16 cellular contexts compared by ENCODE assay signal in the genomic region with DNA sequence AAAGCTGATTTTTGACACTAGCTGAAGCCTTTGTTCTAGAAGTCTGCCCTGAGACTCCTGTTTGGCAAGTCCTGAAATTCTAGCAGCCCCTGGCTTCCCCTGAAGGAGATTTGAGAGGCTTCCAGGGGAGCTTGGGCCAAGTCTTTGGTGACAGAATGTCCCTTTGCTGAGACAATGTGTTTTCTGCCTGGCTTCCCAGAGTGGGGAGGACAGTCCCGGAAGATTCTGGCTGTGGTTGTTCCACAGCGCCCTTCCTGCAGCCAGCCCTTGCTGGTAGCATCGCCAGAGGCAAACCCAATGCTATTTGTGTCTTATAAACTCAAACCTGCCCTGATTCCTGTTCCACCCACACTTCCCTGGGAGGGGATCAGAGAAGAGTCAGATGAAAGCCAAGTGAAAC. TPM values are rescaled to one million over a fixed set of nuclear protein-coding genes. Genes with fewer than 3 reads are reported as not detected.
DNase-seq lines count a peak whose midpoint lies in the region; ATAC-seq, FAIRE-seq and TF ChIP-seq lines count a peak whose summit lies in the region.
"Had no signal": no experiment of that assay in that cellular context is flagged by ENCODE, and none has a peak within 500 bp of the region (broad histone marks: within the 10 kb centered on the region; RNA-seq: fewer than 3 reads in every experiment).

No MANE protein-coding gene starts in this region.

- no peak overlapping the region for H2AFZ ChIP-seq in H1 (ENCODE audit: low read length)
- H2AFZ ChIP-seq in neural progenitor cell (replicated peaks): peak overlapping the region; percentile 5

- H3K9ac ChIP-seq in SK-N-MC (ENCODE audit: insufficient read length) (no peak overlapping the region), H1 (replicated peaks in 1 of 4; ENCODE audit: extremely low read depth in 1 of 4, low read depth in 3 of 4, low read length in 3 of 4) (no peak overlapping the region), neural progenitor cell (no peak overlapping the region)

- no peak overlapping the region for H2AK5ac ChIP-seq in H1 (ENCODE audit: low read depth, low read length)

- POLR2A ChIA-PET in A549 (lab: Yijun Ruan, JAX): no interaction called here
- POLR2A ChIA-PET in H1 (lab: Charles Lee; ENCODE audit: partially characterized antibody): no interaction called here

- H3K36me3 ChIP-seq in SK-N-MC (ENCODE audit: insufficient read depth, low read length) (no peaks in the 10 kb centered on the region), H1 (ENCODE audit: control insufficient read depth in 2 of 4, insufficient read depth in 4 of 4, low read length in 3 of 4) (no peaks in the 10 kb centered on the region), neural progenitor cell (no peaks in the 10 kb centered on the region), testis (ENCODE audit: low read depth, missing control alignments) (no peaks in the 10 kb centered on the region), ascending aorta (no peaks in the 10 kb centered on the region)
- H3K36me3 ChIP-seq: MG63 had no signal

- no peak overlapping the region for H3K4me2 ChIP-seq in A549
- no peak overlapping the region for H3K4me2 ChIP-seq in H1 (ENCODE audit: insufficient read depth in 1 of 2, low read depth in 2 of 2, low read length in 2 of 2)
- H3K4me2 ChIP-seq in neural progenitor cell: no peak overlapping the region

- H2BK12ac ChIP-seq in H1 (ENCODE audit: low read depth, low read length): no peak overlapping the region

- H4K91ac ChIP-seq in H1 (replicated peaks; ENCODE audit: insufficient read length, low read length): no peak overlapping the region

- H3K27me3 ChIP-seq in H1 (replicated peaks in 1 of 4; ENCODE audit: control insufficient read depth in 3 of 4, extremely low read depth in 1 of 4, insufficient read depth in 3 of 4, low read length in 3 of 4) (peaks cover 0 to 5% (median 0%) of the 10 kb centered on the region in 4 experiments; a peak in 3 of 7 replicates), neural progenitor cell (no peaks in the 10 kb centered on the region), testis (no peaks in the 10 kb centered on the region), ascending aorta (no peaks in the 10 kb centered on the region)

- H3K79me1 ChIP-seq in H1 (ENCODE audit: low read depth, low read length): no peaks in the 10 kb centered on the region

- H3K36me3 Mint-ChIP-seq in neural progenitor cell: no peaks in the 10 kb centered on the region

- H2BK5ac ChIP-seq in H1 (ENCODE audit: low read depth, low read length): no peak overlapping the region

- no peak overlapping the region for H4K8ac ChIP-seq in H1 (ENCODE audit: extremely low read depth, insufficient read depth, low read length)

- H3K27me3 Mint-ChIP-seq in neural progenitor cell (ENCODE audit: insufficient read depth, low read depth): peaks cover 17% of the 10 kb centered on the region

- intact Hi-C loops in testis (cut with DNase I; ENCODE audit: low total_unique reads) (no loop called here), ascending aorta (cut with DNase I) (no loop called here)

- DNase-seq in A549 (ENCODE audit: low read depth in 1 of 2, low spot score in 1 of 2): no peak
- no peak for DNase-seq in SK-N-MC (ENCODE audit: low read depth, low spot score)
- no peak for DNase-seq in H1 (ENCODE audit: low read depth in 1 of 2, low spot score in 2 of 2)
- DNase-seq in neural progenitor cell (ENCODE audit: low spot score): no peak
- DNase-seq in activated effector memory CD4-positive, alpha-beta T cell treated with Interleukin-2 at 50 U/mL for 16 hours: no peak
- no peak for DNase-seq in testis
- no peak for DNase-seq in ascending aorta (ENCODE audit: low spot score in 2 of 2)
- DNase-seq: MG63, NCI-H1105, NCI-H1694 had no signal

- ATAC-seq in A549: no peak
- ATAC-seq in GM21515 (IDR thresholded peaks at IDR 0.05; ENCODE audit: unreplicated experiment): no peak

- no peak overlapping the region for H3K56ac ChIP-seq in H1 (replicated peaks; ENCODE audit: insufficient read length, low read depth, low read length)

- TF ChIP-seq EP300 in A549 (IDR thresholded peaks at IDR 0.05): no peak
- no peak for TF ChIP-seq EP300 in H1 (IDR thresholded peaks at IDR 0.05; ENCODE audit: borderline replicate concordance in 1 of 2, low read depth in 2 of 2, low read length in 2 of 2)

- H3F3A ChIP-seq in neural progenitor cell (ENCODE audit: low read depth): no peaks in the 10 kb centered on the region

- H4K20me1 ChIP-seq in H1 (replicated peaks in 1 of 2; ENCODE audit: control insufficient read depth in 1 of 2, insufficient read depth in 2 of 2, low read length in 2 of 2) (no peaks in the 10 kb centered on the region), neural progenitor cell (ENCODE audit: low read depth) (no peaks in the 10 kb centered on the region)

- H3K23me2 ChIP-seq in H1 (ENCODE audit: low read depth, low read length): no peaks in the 10 kb centered on the region; the same call in 1 of the 2 replicates

- FAIRE-seq in A549 (lab: Jason Lieb, UNC): no peak
- no peak for FAIRE-seq in H1 (lab: Jason Lieb, UNC)
- FAIRE-seq: A204.1, GM12892 had no signal

- TF ChIP-seq POLR2A in A549 (IDR thresholded peaks at IDR 0.05; ENCODE audit: low read length): no peak
- no peak for TF ChIP-seq POLR2A in H1 (IDR thresholded peaks at IDR 0.05; ENCODE audit: control extremely low read depth in 1 of 2, low read depth in 2 of 2, low read length in 2 of 2)
- TF ChIP-seq POLR2A in testis (IDR thresholded peaks at IDR 0.05): no peak

- H3K23ac ChIP-seq in H1 (ENCODE audit: insufficient read length): no peak overlapping the region

- 0 out of 2 replicates have a peak overlapping the region, but pooled peaks have one; percentile 61 for H2BK15ac ChIP-seq in H1 (ENCODE audit: low read length)

- no peak overlapping the region for H3K14ac ChIP-seq in H1 (ENCODE audit: insufficient read length)

- no peak overlapping the region for H3K27ac Mint-ChIP-seq in neural progenitor cell

- H3K4me3 ChIP-seq in A549 (no peak overlapping the region), SK-N-MC (no peak overlapping the region), H1 (ENCODE audit: extremely low read depth in 1 of 4, insufficient read depth in 2 of 4, low read depth in 3 of 4, low read length in 4 of 4) (no peak overlapping the region), neural progenitor cell (no peak overlapping the region), testis (no peak overlapping the region), ascending aorta (no peak overlapping the region)
- H3K4me3 ChIP-seq: MG63 had no signal

- H2BK120ac ChIP-seq in H1 (replicated peaks; ENCODE audit: low read depth, low read length): no peak overlapping the region

- WGBS in A549 (ENCODE audit: missing lambda C conversion rate): 83% methylated on average over 3 of the region's 3 CpGs
- 87% methylated on average over 3 of the region's 3 CpGs; no CpG with 5 or more reads in 1 of the 2 experiments for WGBS in H1 (ENCODE audit: extremely low coverage in 1 of 2, insufficient coverage in 1 of 2, insufficient read length in 1 of 2, insufficient replicate concordance in 2 of 2, low coverage in 1 of 2, low lambda C conversion rate in 2 of 2, missing lambda C conversion rate in 1 of 2), 2 experiments
- WGBS in testis, 2 donors: 68% methylated on average over 3 of the region's 3 CpGs

- no peaks in the 10 kb centered on the region for H3K9me3 ChIP-seq in A549
- no peaks in the 10 kb centered on the region for H3K9me3 ChIP-seq in SK-N-MC (ENCODE audit: low read depth, low read length)
- no peaks in the 10 kb centered on the region for H3K9me3 ChIP-seq in H1 (ENCODE audit: insufficient read depth in 2 of 2, low read depth in 1 of 2, low read length in 1 of 2)
- H3K9me3 ChIP-seq in neural progenitor cell (ENCODE audit: low read depth): no peaks in the 10 kb centered on the region
- H3K9me3 ChIP-seq in testis: no peaks in the 10 kb centered on the region
- H3K9me3 ChIP-seq in ascending aorta: no peaks in the 10 kb centered on the region
- H3K9me3 ChIP-seq: MG63 had no signal

- CTCF ChIA-PET in A549 (lab: Yijun Ruan, JAX) (interaction anchor here (0.8 to 2.0 kb wide), 5 partner anchors 9 to 44 kb away, joined by 3 to 7 read pairs (median 5); no protein-coding TSS in a partner anchor), H1 (lab: Charles Lee; ENCODE audit: partially characterized antibody) (interaction anchor here (1.5 to 3.9 kb wide), 6 partner anchors 8 to 143 kb away, joined by 3 to 14 read pairs (median 9); no protein-coding TSS in a partner anchor)

- H3K9me3 Mint-ChIP-seq in neural progenitor cell: no peaks in the 10 kb centered on the region

- H3K4me3 Mint-ChIP-seq in neural progenitor cell: no peak overlapping the region

- TF ChIP-seq CTCF in A549 (IDR thresholded peaks at IDR 0.05) (no peak), H1 (IDR thresholded peaks at IDR 0.05; ENCODE audit: control extremely low read depth in 1 of 3, insufficient read depth in 1 of 3, low read depth in 1 of 3, low read length in 3 of 3) (no peak), neural progenitor cell (IDR thresholded peaks at IDR 0.05) (no peak), testis (IDR thresholded peaks at IDR 0.05) (no peak), ascending aorta (IDR thresholded peaks at IDR 0.05) (no peak)

- H2BK20ac ChIP-seq in H1 (ENCODE audit: low read length): no peak overlapping the region

- H3K4ac ChIP-seq in H1 (replicated peaks; ENCODE audit: insufficient read length, low read depth, low read length): no peak overlapping the region

- H3K4me1 ChIP-seq in A549 (peaks cover 16% of the 10 kb centered on the region), H1 (replicated peaks in 1 of 4; ENCODE audit: control insufficient read depth in 3 of 4, insufficient read depth in 4 of 4, low read length in 3 of 4) (peaks cover 0 to 9% (median 3%) of the 10 kb centered on the region in 4 experiments; a peak in 3 of 7 replicates), neural progenitor cell (peaks cover 4% of the 10 kb centered on the region), testis (no peaks in the 10 kb centered on the region), ascending aorta (no peaks in the 10 kb centered on the region)

- H3K4me1 Mint-ChIP-seq in neural progenitor cell: peaks cover 10% of the 10 kb centered on the region

- H3K18ac ChIP-seq in H1 (ENCODE audit: extremely low read depth, low read length): no peak overlapping the region

- no peaks in the 10 kb centered on the region for H3K79me2 ChIP-seq in H1 (ENCODE audit: control insufficient read depth in 1 of 2, insufficient read depth in 2 of 2, low read length in 2 of 2)
- no peaks in the 10 kb centered on the region for H3K79me2 ChIP-seq in neural progenitor cell (ENCODE audit: low read depth)

- TF ChIP-seq RAD21 in A549 (conservative IDR thresholded peaks at IDR 0.05 in 1 of 2, IDR thresholded peaks at IDR 0.05 in 1 of 2): no peak
- TF ChIP-seq RAD21 in H1 (IDR thresholded peaks at IDR 0.05 in 1 of 2, conservative IDR thresholded peaks at IDR 0.05 in 1 of 2; ENCODE audit: low read depth in 2 of 2, low read length in 2 of 2): no peak

- H4K5ac ChIP-seq in H1 (ENCODE audit: insufficient read length, low read depth, low read length): no peak overlapping the region

- H3K27ac ChIP-seq in A549 (peak overlapping the region; percentile 21 to 51; a peak in 4 of 6 replicates), SK-N-MC (0 out of 2 replicates have a peak overlapping the region, but pooled peaks have one; percentile 20), H1 (ENCODE audit: low read depth, low read length) (no peak overlapping the region), neural progenitor cell (no peak overlapping the region), testis (no peak overlapping the region), ascending aorta (no peak overlapping the region)

RNA-seq across cellular contexts. Expression of gene OAS1, which starts 56.4 kb away (rescaled TPM):
- polyA plus RNA-seq in A549 (2011; rRNA removed) (52.8 and 72.8 TPM in 2 replicates), A549 (2017; fragmentation: RNase III; extraction: RNeasy Plus Mini Kit Qiagen cat#74134 plus additional on column Dnase treatment) (41.3 to 63.6 TPM (median 48.4 TPM) in 3 replicates), H1 (2011; rRNA removed) (0.13 and 0.23 TPM in 2 replicates), testis (ENCODE audit: insufficient read depth, low read depth, low replicate concordance) (13.7 TPM)
- polyA plus RNA-seq in A549 (2012; cell fraction: cytosol; rRNA removed): 27.2 and 28.0 TPM in 2 replicates
- 24.1 and 24.5 TPM in 2 replicates for polyA plus RNA-seq in A549 (2012; cell fraction: nucleus; rRNA removed)
- polyA minus RNA-seq in A549 (2011; rRNA and poly(A)+ RNA removed): 45.6 and 46.0 TPM in 2 replicates
- not detected in 2 replicates for total RNA-seq in H1 (2021; fragmentation: NEBNext Ultra II Directional; extraction: Animal tissue kit (Norgen Biotek cat#: 25700))
- 0.10 TPM for polyA plus RNA-seq in H1 (2011; cell fraction: cytosol; rRNA removed)
- 0.06 TPM for polyA plus RNA-seq in H1 (2011; cell fraction: nucleus; rRNA removed)
- polyA plus RNA-seq in H1 (2012, experiment 1 of 2): 0.26 to 0.72 TPM (median 0.36 TPM) in 3 of 4 replicates, not detected in the other
- polyA plus RNA-seq in H1 (2012, experiment 2 of 2): 0.17 TPM
- polyA plus RNA-seq in H1 (2013, experiment 1 of 2): not detected
- polyA plus RNA-seq in H1 (2013, experiment 2 of 2): not detected
- polyA minus RNA-seq in H1 (2011; rRNA and poly(A)+ RNA removed): not detected in 2 replicates
- not detected for polyA minus RNA-seq in H1 (2011; cell fraction: cytosol; rRNA and poly(A)+ RNA removed)
- polyA minus RNA-seq in H1 (2011; cell fraction: nucleus; rRNA and poly(A)+ RNA removed): not detected
- total RNA-seq in neural progenitor cell (ENCODE audit: low replicate concordance) (not detected in 2 replicates), testis (10 to 100 TPM in 1 of 2 donors, 1 to 10 TPM in 1; 7.8 to 13.8 TPM), ascending aorta (0.96 TPM)

RNA-seq across cellular contexts. Expression of gene RPH3A, which starts 58.8 kb away (rescaled TPM):
- polyA plus RNA-seq in A549 (2011; rRNA removed): 0.22 and 0.31 TPM in 2 replicates
- 0.05 and 0.06 TPM in 2 replicates for polyA plus RNA-seq in A549 (2012; cell fraction: cytosol; rRNA removed)
- polyA plus RNA-seq in A549 (2012; cell fraction: nucleus; rRNA removed): 0.10 and 0.27 TPM in 2 replicates
- polyA plus RNA-seq in A549 (2017; fragmentation: RNase III; extraction: RNeasy Plus Mini Kit Qiagen cat#74134 plus additional on column Dnase treatment): 0.21 to 0.36 TPM (median 0.27 TPM) in 3 replicates
- polyA minus RNA-seq in A549 (2011; rRNA and poly(A)+ RNA removed): 0.29 TPM in 1 of 2 replicates, not detected in the other
- not detected in 2 replicates for total RNA-seq in H1 (2021; fragmentation: NEBNext Ultra II Directional; extraction: Animal tissue kit (Norgen Biotek cat#: 25700))
- polyA plus RNA-seq in H1 (2011; rRNA removed): 0.02 TPM in 1 of 2 replicates, not detected in the other
- 0.06 TPM for polyA plus RNA-seq in H1 (2011; cell fraction: cytosol; rRNA removed)
- 0.04 TPM for polyA plus RNA-seq in H1 (2011; cell fraction: nucleus; rRNA removed)
- polyA plus RNA-seq in H1 (2012, experiment 1 of 2): 0.04 to 0.16 TPM (median 0.07 TPM) in 3 of 4 replicates, not detected in the other
- polyA plus RNA-seq in H1 (2012, experiment 2 of 2): not detected
- polyA plus RNA-seq in H1 (2013, experiment 1 of 2): 0.06 TPM
- polyA plus RNA-seq in H1 (2013, experiment 2 of 2): 0.04 TPM
- not detected in 2 replicates for polyA minus RNA-seq in H1 (2011; rRNA and poly(A)+ RNA removed)
- polyA minus RNA-seq in H1 (2011; cell fraction: cytosol; rRNA and poly(A)+ RNA removed): not detected
- polyA minus RNA-seq in H1 (2011; cell fraction: nucleus; rRNA and poly(A)+ RNA removed): not detected
- 0.09 TPM in 1 of 2 replicates, not detected in the other for total RNA-seq in neural progenitor cell (ENCODE audit: low replicate concordance)
- total RNA-seq in testis: 1 to 10 TPM; 2.4 to 5.6 TPM
- polyA plus RNA-seq in testis (ENCODE audit: insufficient read depth, low read depth, low replicate concordance): 2.2 TPM
- total RNA-seq in ascending aorta: not detected
- total RNA-seq: Daoy, H4, OCI-LY7 had no signal

Comparison
In these comparisons a context has a peak if more than half of its experiments do, and no peak if none do; other contexts are left out.
1. H3K27ac ChIP-seq: peak in A549 (2 of 2) and SK-N-MC (single experiment); none in H1 (single experiment), neural progenitor cell (single experiment), testis (0 of 2) and ascending aorta (0 of 2).
2. Of the 18 proteins assayed by ChIP-seq in both H1 and A549: peak only in H1: KDM1A; only in A549: none; in both: none; in neither: 17.